ENCODE assay signal across 19 cellular contexts in genomic region chr11:10352911-10353550, GRCh38. TPM values are rescaled to one million over a fixed set of nuclear protein-coding genes. Genes with fewer than 3 reads are reported as not detected.
DNase-seq lines count a peak whose midpoint lies in the region; ATAC-seq, FAIRE-seq and TF ChIP-seq lines count a peak whose summit lies in the region.
"Had no signal": no experiment of that assay in that cellular context is flagged by ENCODE, and none has a peak within 500 bp of the region (broad histone marks: within the 10 kb centered on the region; RNA-seq: fewer than 3 reads in every experiment).

No MANE protein-coding gene starts in this region.

- no peaks in the 10 kb centered on the region for H4K20me1 ChIP-seq in endothelial cell of umbilical vein (replicated peaks; ENCODE audit: control insufficient read depth, extremely low read depth, insufficient read depth, low read length)

- H3K9ac ChIP-seq in HUES6 (ENCODE audit: low read length) = peak overlapping the region; percentile 88
- H3K9ac ChIP-seq in endothelial cell of umbilical vein (replicated peaks; ENCODE audit: extremely low read depth, insufficient read depth, low read length) = peak overlapping the region; percentile 48
- no peak overlapping the region for H3K9ac ChIP-seq in neuronal stem cell (ENCODE audit: low read depth, low read length, poor library complexity)

- peaks cover 32% of the 10 kb centered on the region for H3K27me3 Mint-ChIP-seq in CD4-positive, alpha-beta T cell

- no peak overlapping the region for H4K8ac ChIP-seq in neuronal stem cell (ENCODE audit: low read depth, low read length)

- TF ChIP-seq POLR2A in endothelial cell of umbilical vein (IDR thresholded peaks at IDR 0.05; ENCODE audit: low read depth, low read length) = no peak

- H3K4me2 ChIP-seq in endothelial cell of umbilical vein (ENCODE audit: insufficient read depth, low read length) (no peak overlapping the region), neuronal stem cell (ENCODE audit: insufficient read depth, low read length, poor library complexity, severe bottlenecking) (no peak overlapping the region)

- H3K27me3 ChIP-seq in CD4-positive, alpha-beta T cell (ENCODE audit: control insufficient read depth, insufficient read depth, low read length) = peaks cover 4% of the 10 kb centered on the region
- H3K27me3 ChIP-seq in HUES6 (ENCODE audit: control insufficient read depth, insufficient read depth, low read length) (no peaks in the 10 kb centered on the region), endothelial cell of umbilical vein (ENCODE audit: control insufficient read depth in 2 of 2, insufficient read depth in 2 of 2, low read length in 2 of 2) (no peaks in the 10 kb centered on the region), neuronal stem cell (ENCODE audit: control insufficient read depth in 3 of 3, insufficient read depth in 3 of 3, low read depth in 1 of 3, low read length in 3 of 3) (no peaks in the 10 kb centered on the region)
- H3K27me3 ChIP-seq: ascending aorta, suprapubic skin had no signal

- H3K36me3 Mint-ChIP-seq in CD4-positive, alpha-beta T cell (ENCODE audit: low read depth) = no peaks in the 10 kb centered on the region
- H3K36me3 Mint-ChIP-seq: activated naive CD4-positive, alpha-beta T cell treated with anti-CD3 and anti-CD28 coated beads, Interleukin-2, amount 10 ng/mL, durations not matched to agents 7 days and 5 days; CD8-positive, alpha-beta T cell had no signal

- dilution Hi-C loops in endothelial cell of umbilical vein (cut with MboI; ENCODE audit: extremely low pct_ligation_motif_present, low sequenced_read_pairs) = no loop called here

- peaks cover 51% of the 10 kb centered on the region for H3K4me1 ChIP-seq in HUES6 (ENCODE audit: control insufficient read depth, insufficient read depth, low read length)
- H3K4me1 ChIP-seq in endothelial cell of umbilical vein (ENCODE audit: control insufficient read depth, extremely low read depth, insufficient read depth, low read length) = peaks cover 23% of the 10 kb centered on the region
- peaks cover 7 to 26% of the 10 kb centered on the region in 2 donors for H3K4me1 ChIP-seq in neuronal stem cell (ENCODE audit: control insufficient read depth in 2 of 2, insufficient read depth in 1 of 2, low read depth in 1 of 2, low read length in 2 of 2)

- H2AFZ ChIP-seq in endothelial cell of umbilical vein (ENCODE audit: low read depth, low read length) = no peak overlapping the region
- peak overlapping the region; percentile 65 for H2AFZ ChIP-seq in neuronal stem cell (ENCODE audit: low read length)

- H2BK15ac ChIP-seq in neuronal stem cell (ENCODE audit: low read length) = no peak overlapping the region

- no peak overlapping the region for H3K14ac ChIP-seq in neuronal stem cell (ENCODE audit: low read length)

- no peak overlapping the region for H2AK5ac ChIP-seq in neuronal stem cell (ENCODE audit: low read depth, low read length)

- no peak overlapping the region for H3K18ac ChIP-seq in neuronal stem cell (ENCODE audit: low read length)

- H3K4me3 ChIP-seq in HUES6 (ENCODE audit: low read depth, low read length) (no peak overlapping the region), endothelial cell of umbilical vein (replicated peaks in 1 of 3; ENCODE audit: insufficient read depth in 1 of 3, low read depth in 1 of 3, low read length in 3 of 3) (no peak overlapping the region), neuronal stem cell (ENCODE audit: low read length in 2 of 2) (no peak overlapping the region)
- H3K4me3 ChIP-seq: ascending aorta, suprapubic skin had no signal

- H4K91ac ChIP-seq in neuronal stem cell (ENCODE audit: low read depth, low read length, poor library complexity) = no peak overlapping the region

- no peak overlapping the region for H3K27ac Mint-ChIP-seq in CD4-positive, alpha-beta T cell
- H3K27ac Mint-ChIP-seq: activated naive CD4-positive, alpha-beta T cell treated with anti-CD3 and anti-CD28 coated beads, Interleukin-2, amount 10 ng/mL, durations not matched to agents 7 days and 5 days; CD8-positive, alpha-beta T cell; nephron progenitor cell had no signal

- H3K4me1 Mint-ChIP-seq in CD4-positive, alpha-beta T cell (ENCODE audit: low read depth) = no peaks in the 10 kb centered on the region
- H3K4me1 Mint-ChIP-seq: activated naive CD4-positive, alpha-beta T cell treated with anti-CD3 and anti-CD28 coated beads, Interleukin-2, amount 10 ng/mL, durations not matched to agents 7 days and 5 days had no signal

- H3K9me1 ChIP-seq in endothelial cell of umbilical vein (replicated peaks; ENCODE audit: control insufficient read depth, extremely low read depth, insufficient read depth, low read length) = no peaks in the 10 kb centered on the region

- H3K4ac ChIP-seq in neuronal stem cell (ENCODE audit: low read length) = no peak overlapping the region

- intact Hi-C loops in CD4-positive, alpha-beta T cell (cut with DNase I, micrococcal nuclease) = no loop called here
- intact Hi-C loops in endothelial cell of umbilical vein (cut with micrococcal nuclease) = loop anchor here (1.0 kb wide), 3 partner anchors 13 to 45 kb away; no protein-coding TSS in a partner anchor

- CTCF ChIA-PET in CD4-positive, alpha-beta T cell (lab: Charles Lee) = no interaction called here
- CTCF ChIA-PET in endothelial cell of umbilical vein (lab: Charles Lee) = interaction anchor here (1.4 to 4.4 kb wide), 4 partner anchors 13 to 50 kb away, joined by 3 to 36 read pairs (median 6); no protein-coding TSS in a partner anchor

- H2BK120ac ChIP-seq in neuronal stem cell (ENCODE audit: low read depth, low read length) = no peak overlapping the region

- no peak overlapping the region for H3K4me3 Mint-ChIP-seq in CD4-positive, alpha-beta T cell
- H3K4me3 Mint-ChIP-seq: activated naive CD4-positive, alpha-beta T cell treated with anti-CD3 and anti-CD28 coated beads, Interleukin-2, amount 10 ng/mL, durations not matched to agents 7 days and 5 days; CD8-positive, alpha-beta T cell; nephron progenitor cell had no signal

- H2BK5ac ChIP-seq in neuronal stem cell (ENCODE audit: low read length) = no peak overlapping the region

- no peaks in the 10 kb centered on the region for H3K9me3 Mint-ChIP-seq in CD4-positive, alpha-beta T cell
- H3K9me3 Mint-ChIP-seq: activated naive CD4-positive, alpha-beta T cell treated with anti-CD3 and anti-CD28 coated beads, Interleukin-2, amount 10 ng/mL, durations not matched to agents 7 days and 5 days; CD8-positive, alpha-beta T cell; nephron progenitor cell had no signal

- BruUV-seq in endothelial cell of umbilical vein (replicated peaks; lab: Mats Ljungman, UMichigan) = TSS peak; percentile 75

- POLR2A ChIA-PET in CD4-positive, alpha-beta T cell (lab: Charles Lee) = no interaction called here
- POLR2A ChIA-PET in endothelial cell of umbilical vein (lab: Charles Lee) = interaction anchor here (1.4 kb wide), 1 partner anchor 48 kb away, joined by 7 read pairs; the partner anchor contains the start of gene ADM

- no peak overlapping the region for H3K27ac ChIP-seq in CD4-positive, alpha-beta T cell (ENCODE audit: low read depth, low read length)
- H3K27ac ChIP-seq in HUES6 (ENCODE audit: low read depth, low read length) (peak overlapping the region; percentile 98), endothelial cell of umbilical vein (ENCODE audit: insufficient read depth, low read depth, low read length) (peak overlapping the region; percentile 89), neuronal stem cell (replicated peaks; ENCODE audit: low read length) (peak overlapping the region; percentile 58)
- H3K27ac ChIP-seq: suprapubic skin had no signal

- TF ChIP-seq CTCF in CD4-positive, alpha-beta T cell (IDR thresholded peaks at IDR 0.05) = peak; percentile 15
- TF ChIP-seq CTCF in endothelial cell of umbilical vein (IDR thresholded peaks at IDR 0.05; ENCODE audit: extremely low read depth in 1 of 2, insufficient read depth in 1 of 2, low read depth in 1 of 2, low read length in 2 of 2) = no peak

- no peak overlapping the region for H2BK12ac ChIP-seq in neuronal stem cell (ENCODE audit: low read length)

- no peaks in the 10 kb centered on the region for H3K79me1 ChIP-seq in neuronal stem cell (ENCODE audit: low read depth, low read length)

- H3K79me2 ChIP-seq in endothelial cell of umbilical vein (ENCODE audit: control insufficient read depth, insufficient read depth, low read length) = no peaks in the 10 kb centered on the region

- no peaks in the 10 kb centered on the region for H3K9me3 ChIP-seq in CD4-positive, alpha-beta T cell (ENCODE audit: control insufficient read depth, low read length)
- peaks cover 7% of the 10 kb centered on the region for H3K9me3 ChIP-seq in HUES6 (ENCODE audit: control insufficient read depth, insufficient read depth, low read depth, low read length)
- no peaks in the 10 kb centered on the region for H3K9me3 ChIP-seq in endothelial cell of umbilical vein (replicated peaks; ENCODE audit: control insufficient read depth, insufficient read depth, low read length)
- H3K9me3 ChIP-seq in neuronal stem cell (replicated peaks in 1 of 2; ENCODE audit: control insufficient read depth in 2 of 2, insufficient read depth in 1 of 2, low read depth in 1 of 2, low read length in 2 of 2) = peaks cover 0 to 8% of the 10 kb centered on the region in 2 donors
- H3K9me3 ChIP-seq: ascending aorta, suprapubic skin had no signal

- FAIRE-seq in endothelial cell of umbilical vein (lab: Jason Lieb, UNC) = peak; percentile 31

- H3K36me3 ChIP-seq in HUES6 (ENCODE audit: control insufficient read depth, insufficient read depth, low read length) (no peaks in the 10 kb centered on the region), endothelial cell of umbilical vein (ENCODE audit: control insufficient read depth in 2 of 2, extremely low read depth in 1 of 2, insufficient read depth in 2 of 2, low read length in 2 of 2) (no peaks in the 10 kb centered on the region), neuronal stem cell (replicated peaks in 1 of 2; ENCODE audit: control insufficient read depth in 2 of 2, insufficient read depth in 2 of 2, low read length in 2 of 2) (no peaks in the 10 kb centered on the region)
- H3K36me3 ChIP-seq: ascending aorta, suprapubic skin had no signal

- DNase-seq in CD4-positive, alpha-beta T cell = no peak
- DNase-seq in endothelial cell of umbilical vein (ENCODE audit: low read depth, low spot score) (no peak), neuronal stem cell (ENCODE audit: low spot score) (no peak), GM19238 (ENCODE audit: insufficient read length, low spot score) (no peak), cerebellar cortex (ENCODE audit: low spot score) (no peak), mesenteric fat pad (ENCODE audit: low spot score) (no peak)
- DNase-seq: activated naive CD4-positive, alpha-beta T cell treated with anti-CD3 and anti-CD28 coated beads, Interleukin-2, amount 10 ng/mL, durations not matched to agents 7 days and 5 days; activated T-cell treated with anti-CD3 and anti-CD28 coated beads, Interleukin-2, amount 50 U/mL, for 48 hours; CD8-positive, alpha-beta T cell; effector CD8-positive, alpha-beta T cell; Kasumi-1; NCI-H1105; NCI-H526 treated with DMSO at 0.1 percent for 48 hours; nephron progenitor cell; PC-3; SHP77 treated with DMSO at 0.1 percent for 48 hours had no signal

- no CpG with 5 or more reads among the region's 5 CpGs for WGBS in neuronal stem cell (ENCODE audit: extremely low coverage in 2 of 2, insufficient read length in 2 of 2, insufficient replicate concordance in 1 of 2), 2 donors

- ATAC-seq in CD4-positive, alpha-beta T cell (ENCODE audit: poor library complexity) = no peak
- ATAC-seq: CD8-positive, alpha-beta T cell; PC-3 had no signal

- H3K23ac ChIP-seq in neuronal stem cell (ENCODE audit: low read depth, low read length, poor library complexity) = no peak overlapping the region

RNA-seq across cellular contexts. Expression of gene ADM, which starts 48.2 kb away (rescaled TPM):
- total RNA-seq in CD4-positive, alpha-beta T cell = 1 to 10 TPM; 1.5 to 1.8 TPM
- total RNA-seq in endothelial cell of umbilical vein (36.7 and 45.3 TPM in 2 replicates), mesenteric fat pad (663 TPM)
- polyA plus RNA-seq in endothelial cell of umbilical vein = 40.0 and 55.5 TPM in 2 replicates
- 38.6 and 41.8 TPM in 2 replicates for polyA plus RNA-seq in endothelial cell of umbilical vein (2011; cell fraction: cytosol; rRNA removed)
- polyA plus RNA-seq in endothelial cell of umbilical vein (2011; cell fraction: nucleus; rRNA removed) = 49.5 and 61.8 TPM in 2 replicates
- 35.5 and 48.4 TPM in 2 replicates for polyA plus RNA-seq in endothelial cell of umbilical vein (2012)
- 40.7 and 47.6 TPM in 2 replicates for polyA minus RNA-seq in endothelial cell of umbilical vein
- 33.7 TPM for polyA minus RNA-seq in endothelial cell of umbilical vein (2011; cell fraction: cytosol; rRNA and poly(A)+ RNA removed)
- 21.9 and 33.6 TPM in 2 replicates for polyA minus RNA-seq in endothelial cell of umbilical vein (2011; cell fraction: nucleus; rRNA and poly(A)+ RNA removed)
- polyA plus RNA-seq in neuronal stem cell (2013, experiment 1 of 2) = 2.9 TPM
- polyA plus RNA-seq in neuronal stem cell (2013, experiment 2 of 2) = 2.6 TPM

RNA-seq across cellular contexts. Expression of gene SBF2, which starts 59.0 kb away (rescaled TPM):
- total RNA-seq in CD4-positive, alpha-beta T cell = 10 to 100 TPM; 14.2 to 15.2 TPM
- total RNA-seq in endothelial cell of umbilical vein (36.7 and 42.4 TPM in 2 replicates), mesenteric fat pad (99.7 TPM)
- 15.4 and 17.3 TPM in 2 replicates for polyA plus RNA-seq in endothelial cell of umbilical vein
- polyA plus RNA-seq in endothelial cell of umbilical vein (2011; cell fraction: cytosol; rRNA removed) = 19.9 and 24.1 TPM in 2 replicates
- 53.1 and 58.4 TPM in 2 replicates for polyA plus RNA-seq in endothelial cell of umbilical vein (2011; cell fraction: nucleus; rRNA removed)
- polyA plus RNA-seq in endothelial cell of umbilical vein (2012) = 17.9 and 19.2 TPM in 2 replicates
- 58.1 and 80.1 TPM in 2 replicates for polyA minus RNA-seq in endothelial cell of umbilical vein
- 18.7 TPM for polyA minus RNA-seq in endothelial cell of umbilical vein (2011; cell fraction: cytosol; rRNA and poly(A)+ RNA removed)
- polyA minus RNA-seq in endothelial cell of umbilical vein (2011; cell fraction: nucleus; rRNA and poly(A)+ RNA removed) = 85.3 and 127 TPM in 2 replicates
- 19.0 TPM for polyA plus RNA-seq in neuronal stem cell (2013, experiment 1 of 2)
- 19.7 TPM for polyA plus RNA-seq in neuronal stem cell (2013, experiment 2 of 2)

Comparison
In these comparisons a context has a peak if more than half of its experiments do, and no peak if none do; other contexts are left out.
1. RNA of gene ADM, which starts 48.2 kb away (total RNA-seq): 663 TPM in mesenteric fat pad (single experiment) and 36.7 to 45.3 TPM in endothelial cell of umbilical vein; 1.5 to 1.8 TPM in CD4-positive, alpha-beta T cell; every median in the first group is over 10 times any median in the second.